In the genomic region with DNA sequence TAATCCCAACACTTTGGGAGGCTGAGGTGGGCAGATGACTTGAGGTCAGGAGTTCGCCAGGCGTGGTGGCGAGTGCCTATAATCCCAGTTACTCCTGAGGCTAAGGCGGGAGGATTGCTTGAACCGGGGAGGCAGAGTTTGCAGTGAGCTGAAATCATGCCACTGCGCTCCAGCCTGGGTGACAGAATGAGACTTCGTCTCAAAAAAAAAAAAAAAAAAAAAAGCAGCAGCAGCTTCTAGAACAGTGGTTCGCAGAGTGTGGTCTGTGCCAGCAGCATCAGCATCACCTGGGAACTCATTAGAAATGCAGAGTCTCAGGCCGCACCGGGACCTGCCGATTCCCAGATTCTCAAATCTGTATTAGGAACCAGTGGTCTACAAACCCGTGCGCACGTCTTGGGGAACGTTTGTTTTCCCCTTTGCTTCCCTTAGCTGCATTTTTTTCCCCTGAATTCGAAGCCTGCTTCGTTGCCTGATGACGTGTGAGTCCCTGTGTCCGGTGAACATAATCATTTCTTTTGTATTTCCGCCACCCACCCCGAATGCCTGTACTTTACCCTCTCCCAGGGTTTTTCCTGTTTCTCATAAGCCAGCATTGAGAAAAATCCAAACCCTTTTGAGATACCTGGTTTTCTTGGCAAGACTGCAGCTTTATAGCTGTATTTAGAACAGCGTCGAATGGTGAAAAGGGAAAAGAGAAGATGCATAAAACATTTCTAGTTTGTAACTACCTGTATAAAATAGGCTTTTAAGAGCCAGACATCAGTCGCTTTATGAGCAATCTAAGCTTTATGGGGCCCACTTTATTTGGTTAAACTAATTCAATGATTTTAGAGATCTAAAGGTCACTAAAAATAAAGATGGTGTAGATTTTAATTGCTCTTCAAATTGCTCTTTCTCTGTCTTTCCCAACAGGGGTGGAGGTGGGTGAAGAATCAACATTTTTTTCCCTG, we compare ENCODE assay signal across 12 cellular contexts. TPM values are rescaled to one million over a fixed set of nuclear protein-coding genes. Genes with fewer than 3 reads are reported as not detected.
DNase-seq lines count a peak whose midpoint lies in the region; ATAC-seq and TF ChIP-seq lines count a peak whose summit lies in the region.
"Had no signal": no experiment of that assay in that cellular context is flagged by ENCODE, and none has a peak within 500 bp of the region (broad histone marks: within the 10 kb centered on the region; RNA-seq: fewer than 3 reads in every experiment).

No MANE protein-coding gene starts in this region.

- H3K27me3 ChIP-seq in left ventricle myocardium inferior (ENCODE audit: low read depth) (no peaks in the 10 kb centered on the region), endodermal cell (ENCODE audit: control insufficient read depth, insufficient read depth, low read length, poor library complexity, severe bottlenecking) (no peaks in the 10 kb centered on the region), muscle layer of colon (ENCODE audit: control insufficient read depth in 1 of 2, insufficient read depth in 2 of 2, low read length in 2 of 2) (no peaks in the 10 kb centered on the region), transverse colon (no peaks in the 10 kb centered on the region)

- peaks cover 27% of the 10 kb centered on the region for H3K4me1 Mint-ChIP-seq in endodermal cell

- intact Hi-C loops in left ventricle myocardium inferior (cut with micrococcal nuclease) (no loop called here), left ventricle myocardium superior (cut with micrococcal nuclease) (no loop called here), transverse colon (cut with DNase I; ENCODE audit: low total_unique reads) (no loop called here)

- H3K9ac ChIP-seq in endodermal cell (ENCODE audit: extremely low read depth, low read length, poor library complexity, severe bottlenecking) (no peak overlapping the region), muscle layer of colon (ENCODE audit: low read length) (no peak overlapping the region)

- H3K9me3 Mint-ChIP-seq in endodermal cell = no peaks in the 10 kb centered on the region
- H3K9me3 Mint-ChIP-seq: activated T-helper 2 cell treated with anti-CD3 and anti-CD28 coated beads, Interferon-gamma antibody, Interleukin-2, Interleukin-4, amounts not matched to agents 10 μg/mL and 5 μg/mL and 100 μg/mL, durations not matched to agents 14 hours and 24 hours and 36 hours; natural killer cell treated with Interleukin-12 subunit alpha and Interleukin-12 subunit beta and Interleukin-15 and Interleukin-18, amount 100 ng/mL, for 72 hours had no signal

- DNase-seq in left ventricle myocardium inferior = no peak
- DNase-seq in left ventricle myocardium superior = no peak
- no peak for DNase-seq in endodermal cell
- DNase-seq in transverse colon = peak; percentile 65
- no peak for DNase-seq in NCI-H146 (lab: John Stamatoyannopoulos, UW)
- DNase-seq in NCI-H187 (lab: John Stamatoyannopoulos, UW) = no peak
- DNase-seq: activated CD4-positive, alpha-beta T cell treated with anti-CD3 and anti-CD28 coated beads for 48 hours; NCI-H2029 treated with DMSO at 0.1 percent for 48 hours had no signal

- no peak for TF ChIP-seq CTCF in left ventricle myocardium inferior (IDR thresholded peaks at IDR 0.05; ENCODE audit: borderline replicate concordance)
- TF ChIP-seq CTCF in endodermal cell (conservative IDR thresholded peaks at IDR 0.05) = no peak
- no peak for TF ChIP-seq CTCF in transverse colon (IDR thresholded peaks at IDR 0.05)

- H3K27ac ChIP-seq in left ventricle myocardium inferior (replicated peaks) (peak overlapping the region; percentile 27), endodermal cell (ENCODE audit: low read depth, low read length) (no peak overlapping the region), muscle layer of colon (ENCODE audit: low read depth, low read length) (peak overlapping the region; percentile 61), transverse colon (peak overlapping the region; percentile 67 to 86 (median 82))

- H3K27ac Mint-ChIP-seq in endodermal cell = peak overlapping the region; percentile 69
- H3K27ac Mint-ChIP-seq: activated T-helper 2 cell treated with anti-CD3 and anti-CD28 coated beads, Interferon-gamma antibody, Interleukin-2, Interleukin-4, amounts not matched to agents 10 μg/mL and 5 μg/mL and 100 μg/mL, durations not matched to agents 14 hours and 24 hours and 36 hours had no signal

- H3K9me3 ChIP-seq in left ventricle myocardium inferior (replicated peaks) (no peaks in the 10 kb centered on the region), endodermal cell (ENCODE audit: control insufficient read depth, low read length) (no peaks in the 10 kb centered on the region), muscle layer of colon (ENCODE audit: low read length) (no peaks in the 10 kb centered on the region), transverse colon (no peaks in the 10 kb centered on the region)

- H3K4me3 ChIP-seq in left ventricle myocardium inferior (no peak overlapping the region), endodermal cell (ENCODE audit: low read length) (no peak overlapping the region), muscle layer of colon (ENCODE audit: low read depth in 1 of 2, low read length in 2 of 2) (no peak overlapping the region), transverse colon (peak overlapping the region in 1 of 4 donors; percentile 22)

- ATAC-seq in left ventricle myocardium superior (no peak), HG03378 (IDR thresholded peaks at IDR 0.05; ENCODE audit: unreplicated experiment) (no peak)
- ATAC-seq: natural killer cell treated with Interleukin-12 subunit alpha and Interleukin-12 subunit beta and Interleukin-15 and Interleukin-18, amount 100 ng/mL, for 72 hours had no signal

- TF ChIP-seq POLR2A in transverse colon (IDR thresholded peaks at IDR 0.05) = no peak

- 92 to 95% methylated on average over 20 to 24 of the region's 24 CpGs for WGBS in endodermal cell (ENCODE audit: insufficient coverage in 1 of 2, insufficient read length in 1 of 2), 2 experiments
- 39 to 48% methylated on average over 16 to 24 of the region's 24 CpGs for WGBS in transverse colon (ENCODE audit: low coverage in 1 of 2), 2 donors

- no peak for TF ChIP-seq EP300 in transverse colon (IDR thresholded peaks at IDR 0.05; ENCODE audit: low read depth)

- peaks cover 43% of the 10 kb centered on the region for H3K36me3 Mint-ChIP-seq in endodermal cell (ENCODE audit: low read depth)
- H3K36me3 Mint-ChIP-seq: natural killer cell treated with Interleukin-12 subunit alpha and Interleukin-12 subunit beta and Interleukin-15 and Interleukin-18, amount 100 ng/mL, for 72 hours had no signal

- in situ Hi-C loops in transverse colon (cut with MboI; ENCODE audit: low pct_ligation_motif_present in 1 of 4, low pct_unique_long_range_greater_than_20kb in 1 of 4, low sequenced_read_pairs in 3 of 4) = no loop called here

- H3K36me3 ChIP-seq in left ventricle myocardium inferior (peaks cover 2% of the 10 kb centered on the region), endodermal cell (ENCODE audit: control insufficient read depth, insufficient read depth, low read length) (peaks cover 9% of the 10 kb centered on the region), muscle layer of colon (ENCODE audit: insufficient read depth, low read length) (no peaks in the 10 kb centered on the region), transverse colon (no peaks in the 10 kb centered on the region)

- no peaks in the 10 kb centered on the region for H3K27me3 Mint-ChIP-seq in endodermal cell (ENCODE audit: insufficient read depth)
- H3K27me3 Mint-ChIP-seq: natural killer cell treated with Interleukin-12 subunit alpha and Interleukin-12 subunit beta and Interleukin-15 and Interleukin-18, amount 100 ng/mL, for 72 hours had no signal

- H3K4me1 ChIP-seq in left ventricle myocardium inferior (peaks cover 58% of the 10 kb centered on the region), endodermal cell (ENCODE audit: control insufficient read depth, insufficient read depth, low read length) (no peaks in the 10 kb centered on the region), muscle layer of colon (ENCODE audit: insufficient read depth, low read length) (peaks cover 36% of the 10 kb centered on the region), transverse colon (peaks cover 36 to 66% (median 52%) of the 10 kb centered on the region in 4 donors)

- H3K4me3 Mint-ChIP-seq in endodermal cell = no peak overlapping the region
- H3K4me3 Mint-ChIP-seq: natural killer cell treated with Interleukin-12 subunit alpha and Interleukin-12 subunit beta and Interleukin-15 and Interleukin-18, amount 100 ng/mL, for 72 hours had no signal

RNA-seq across cellular contexts. Expression of gene BICRA, which starts 49.8 kb away (rescaled TPM):
- total RNA-seq in left ventricle myocardium inferior (7.8 TPM), left ventricle myocardium superior (9.5 TPM), endodermal cell (10 to 100 TPM; 30.0 to 30.1 TPM), transverse colon (10 to 100 TPM; 11.6 to 30.3 (median 13.2) TPM)
- 20.1 TPM for polyA plus RNA-seq in endodermal cell (2013, experiment 1 of 2)
- polyA plus RNA-seq in endodermal cell (2013, experiment 2 of 2) = 19.1 TPM

RNA-seq across cellular contexts. Expression of gene EHD2, which starts 54.5 kb away (rescaled TPM):
- 48.2 TPM for total RNA-seq in left ventricle myocardium inferior
- total RNA-seq in left ventricle myocardium superior = 51.5 TPM
- 1 to 10 TPM; 5.5 to 8.4 TPM for total RNA-seq in endodermal cell
- 4.3 TPM for polyA plus RNA-seq in endodermal cell (2013, experiment 1 of 2)
- polyA plus RNA-seq in endodermal cell (2013, experiment 2 of 2) = 3.7 TPM
- 10 to 100 TPM; 15.2 to 93.1 (median 25.3) TPM for total RNA-seq in transverse colon
- total RNA-seq: natural killer cell treated with Interleukin-12 subunit alpha and Interleukin-12 subunit beta and Interleukin-15 and Interleukin-18, amount 100 ng/mL, for 72 hours had no signal
